In the genomic region with DNA sequence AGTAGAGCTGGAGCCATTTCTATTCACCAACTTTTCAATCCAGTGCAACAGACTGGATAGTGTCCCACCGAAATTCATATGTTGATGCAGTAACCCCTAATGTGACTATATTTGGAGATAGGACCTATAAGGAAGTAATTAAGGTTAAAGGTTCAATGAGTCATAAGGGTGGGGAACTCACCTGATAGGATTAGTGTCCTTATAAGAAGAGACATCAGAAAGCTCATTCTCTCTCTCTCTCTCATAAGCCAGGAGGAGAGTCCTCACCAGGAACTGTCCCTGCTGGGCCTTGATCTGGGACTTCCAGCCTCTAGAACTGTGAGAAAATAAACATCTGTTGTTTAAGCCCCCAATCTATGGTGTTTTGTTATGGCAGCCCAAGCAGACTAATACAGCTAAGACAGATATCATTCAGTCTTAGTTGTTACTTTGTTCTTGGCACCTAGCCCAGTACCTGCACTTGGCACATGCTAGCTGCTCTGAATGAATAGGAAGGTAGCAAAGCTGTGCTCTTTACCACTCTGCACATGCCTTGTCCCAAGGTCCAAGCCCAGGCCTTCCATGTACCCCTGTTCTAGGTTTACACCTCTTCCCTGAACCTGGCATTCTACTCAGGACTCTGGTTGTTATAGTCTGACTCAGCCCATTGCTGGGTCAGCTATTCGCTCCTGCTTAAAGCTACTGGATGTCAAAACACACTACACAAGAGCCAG, we compare ENCODE assay signal across 36 cellular contexts. TPM values are rescaled to one million over a fixed set of nuclear protein-coding genes. Genes with fewer than 3 reads are reported as not detected.
DNase-seq lines count a peak whose midpoint lies in the region; ATAC-seq, FAIRE-seq and TF ChIP-seq lines count a peak whose summit lies in the region.
"Had no signal": no experiment of that assay in that cellular context is flagged by ENCODE, and none has a peak within 500 bp of the region (broad histone marks: within the 10 kb centered on the region; RNA-seq: fewer than 3 reads in every experiment).

No MANE protein-coding gene starts in this region.

- 62 to 89% (median 70%) methylated on average over 2 of the region's 2 CpGs for WGBS in small intestine, 3 donors

- POLR2A ChIA-PET in naive thymus-derived CD8-positive, alpha-beta T cell (lab: Charles Lee): no interaction called here

- H3K4me3 ChIP-seq in small intestine (ENCODE audit: low read depth in 1 of 2, low read length in 2 of 2): no peak overlapping the region
- H3K4me3 ChIP-seq: cardiac muscle cell, coronary artery, neural progenitor cell, PC-9 had no signal

- no peak for FAIRE-seq in small intestine (lab: Jason Lieb, UNC)

- no peaks in the 10 kb centered on the region for H3K9me3 ChIP-seq in small intestine (ENCODE audit: control insufficient read depth, low read depth)
- H3K9me3 ChIP-seq: BE2C had no signal

- ATAC-seq in GM18505 (IDR thresholded peaks at IDR 0.05; ENCODE audit: unreplicated experiment) (no peak), HG03280 (IDR thresholded peaks at IDR 0.05; ENCODE audit: unreplicated experiment) (no peak)
- ATAC-seq in naive thymus-derived CD8-positive, alpha-beta T cell: no peak
- ATAC-seq: HCT116 had no signal

- DNase-seq in NCI-H2107 treated with DMSO at 0.1 percent for 48 hours (lab: John Stamatoyannopoulos, UW; ENCODE audit: unreplicated experiment): peak; percentile 17
- DNase-seq in NCI-H2107 (lab: John Stamatoyannopoulos, UW): no peak
- DNase-seq in NCI-H2029 (lab: John Stamatoyannopoulos, UW): peak; percentile 8
- DNase-seq in RPMI8226: peak; percentile 12
- peak; percentile 63 for DNase-seq in small intestine
- DNase-seq in naive thymus-derived CD8-positive, alpha-beta T cell: no peak
- DNase-seq: ACHN; activated CD4-positive, alpha-beta T cell treated with anti-CD3 and anti-CD28 coated beads for 48 hours; activated CD8-positive, alpha-beta memory T cell treated with anti-CD3 and anti-CD28 coated beads for 24 hours; activated effector memory CD4-positive, alpha-beta T cell treated with anti-CD3 and anti-CD28 coated beads, Interleukin-2, amount 50 U/mL, for 16 hours; activated naive CD8-positive, alpha-beta T cell treated with anti-CD3 and anti-CD28 coated beads for 36 hours; aorta; BE2C; effector memory CD4-positive, alpha-beta T cell; erythroblast; head of caudate nucleus; Karpas-422; kidney glomerular epithelial cell; NCI-H1092 treated with DMSO at 0.1 percent for 48 hours; NCI-H226; NK-92 treated with Interleukin-12 subunit alpha and Interleukin-12 subunit beta, amount 100 ng/mL, for 24 hours; Right ventricle myocardium superior; stimulated activated CD4-positive, alpha-beta T cell treated with anti-CD3 and anti-CD28 coated beads, Interleukin-2, amount 100 ng/mL, for 24 hours; trophoblast cell; WERI-Rb-1 had no signal

- no peaks in the 10 kb centered on the region for H3K36me3 ChIP-seq in small intestine (ENCODE audit: control insufficient read depth in 2 of 2, insufficient read depth in 2 of 2, low read length in 2 of 2)
- H3K36me3 ChIP-seq: BE2C, cardiac muscle cell, neural progenitor cell, WERI-Rb-1 had no signal

- no peaks in the 10 kb centered on the region for H3K4me1 Mint-ChIP-seq in naive thymus-derived CD8-positive, alpha-beta T cell
- H3K4me1 Mint-ChIP-seq: activated naive CD8-positive, alpha-beta T cell treated with anti-CD3 and anti-CD28 coated beads for 36 hours; neural progenitor cell had no signal

- no peaks in the 10 kb centered on the region for H3K36me3 Mint-ChIP-seq in naive thymus-derived CD8-positive, alpha-beta T cell
- H3K36me3 Mint-ChIP-seq: activated naive CD8-positive, alpha-beta T cell treated with anti-CD3 and anti-CD28 coated beads for 36 hours; neural progenitor cell had no signal

- no peaks in the 10 kb centered on the region for H3K27me3 ChIP-seq in small intestine (ENCODE audit: control insufficient read depth in 2 of 2, insufficient read depth in 2 of 2, low read length in 2 of 2)
- H3K27me3 ChIP-seq: BE2C, cardiac muscle cell, neural progenitor cell had no signal

- no peak overlapping the region for H3K27ac ChIP-seq in small intestine (ENCODE audit: low read depth in 1 of 2, low read length in 1 of 2)
- H3K27ac ChIP-seq: cardiac muscle cell, coronary artery, HL-60, neural progenitor cell, parathyroid adenoma, PC-9, WERI-Rb-1 had no signal

- peaks cover 0 to 1% (median 0%) of the 10 kb centered on the region in 5 donors for H3K27me3 Mint-ChIP-seq in naive thymus-derived CD8-positive, alpha-beta T cell
- H3K27me3 Mint-ChIP-seq: activated naive CD8-positive, alpha-beta T cell treated with anti-CD3 and anti-CD28 coated beads for 36 hours had no signal

- no peak for TF ChIP-seq POLR2A in GM18505 (IDR thresholded peaks at IDR 0.05; ENCODE audit: borderline replicate concordance, extremely low read depth, insufficient read depth, insufficient read length)

- no peaks in the 10 kb centered on the region for H3K4me1 ChIP-seq in small intestine (ENCODE audit: control insufficient read depth in 2 of 2, insufficient read depth in 1 of 2, low read depth in 1 of 2, low read length in 1 of 2)
- H3K4me1 ChIP-seq: BE2C, neural progenitor cell, parathyroid adenoma had no signal

- no peak overlapping the region for H3K27ac Mint-ChIP-seq in naive thymus-derived CD8-positive, alpha-beta T cell
- H3K27ac Mint-ChIP-seq: activated naive CD8-positive, alpha-beta T cell treated with anti-CD3 and anti-CD28 coated beads for 36 hours; neural progenitor cell had no signal

- no peak overlapping the region for H3K4me3 Mint-ChIP-seq in naive thymus-derived CD8-positive, alpha-beta T cell
- H3K4me3 Mint-ChIP-seq: activated naive CD8-positive, alpha-beta T cell treated with anti-CD3 and anti-CD28 coated beads for 36 hours; neural progenitor cell had no signal

- H3K9me3 Mint-ChIP-seq in naive thymus-derived CD8-positive, alpha-beta T cell: peaks cover 0 to 8% (median 0%) of the 10 kb centered on the region in 9 donors
- H3K9me3 Mint-ChIP-seq: activated naive CD8-positive, alpha-beta T cell treated with anti-CD3 and anti-CD28 coated beads for 36 hours; neural progenitor cell had no signal

RNA-seq across cellular contexts. Expression of gene BRS3, which starts 19.2 kb away (rescaled TPM):
- polyA plus RNA-seq in small intestine: not detected
- total RNA-seq in naive thymus-derived CD8-positive, alpha-beta T cell: not detected
- not detected for polyA plus RNA-seq in naive thymus-derived CD8-positive, alpha-beta T cell
- total RNA-seq: activated naive CD8-positive, alpha-beta T cell treated with anti-CD3 and anti-CD28 coated beads for 36 hours; aorta; cardiac muscle cell; fibroblast of villous mesenchyme; lung microvascular endothelial cell; PC-9; Right ventricle myocardium superior had no signal
- polyA plus RNA-seq: aorta had no signal

RNA-seq across cellular contexts. Expression of gene HTATSF1, which starts 28.8 kb away (rescaled TPM):
- 10 to 100 TPM; 27.0 to 39.7 (median 27.7) TPM for polyA plus RNA-seq in small intestine
- total RNA-seq in naive thymus-derived CD8-positive, alpha-beta T cell: 10 to 100 TPM; 29.8 to 30.1 TPM
- 10 to 100 TPM; 40.0 to 67.9 (median 63.8) TPM for polyA plus RNA-seq in naive thymus-derived CD8-positive, alpha-beta T cell

Comparison
In these comparisons a context has a peak if more than half of its experiments do, and no peak if none do; other contexts are left out.
1. DNase-seq: peak in NCI-H2107 treated with DMSO at 0.1 percent for 48 hours (single experiment), NCI-H2029 (single experiment), RPMI8226 (single experiment) and small intestine (single experiment); none in NCI-H2107 (single experiment) and naive thymus-derived CD8-positive, alpha-beta T cell (0 of 10).